In genomic region chr1:162220009-162220539, GRCh38 we compare ENCODE assay signal across 18 cellular contexts.
DNase-seq lines count a peak whose midpoint lies in the region; ATAC-seq and TF ChIP-seq lines count a peak whose summit lies in the region.
"Had no signal": no experiment of that assay in that cellular context is flagged by ENCODE, and none has a peak within 500 bp of the region (broad histone marks: within the 10 kb centered on the region; RNA-seq: fewer than 3 reads in every experiment).

No MANE protein-coding gene starts in this region.

- H3K27me3 Mint-ChIP-seq in brain (peaks cover 6% of the 10 kb centered on the region), nephron progenitor cell (ENCODE audit: low read depth, poor library complexity) (peaks cover 7% of the 10 kb centered on the region)

- no peaks in the 10 kb centered on the region for H3K9me3 Mint-ChIP-seq in brain
- H3K9me3 Mint-ChIP-seq in nephron progenitor cell, result no peaks in the 10 kb centered on the region
- H3K9me3 Mint-ChIP-seq: CD8-positive, alpha-beta T cell; H9 had no signal

- H3K27ac Mint-ChIP-seq in brain, result peak overlapping the region in 3 of 5 experiments; percentile 40 to 82 (median 68)
- peak overlapping the region; percentile 49 for H3K27ac Mint-ChIP-seq in nephron progenitor cell
- H3K27ac Mint-ChIP-seq: B cell; CD8-positive, alpha-beta T cell had no signal

- H3K4me3 Mint-ChIP-seq in brain (peak overlapping the region in 1 of 5 experiments; percentile 20), nephron progenitor cell (no peak overlapping the region)
- H3K4me3 Mint-ChIP-seq: B cell; CD8-positive, alpha-beta T cell had no signal

- no peaks in the 10 kb centered on the region for H3K9me3 ChIP-seq in A673 (ENCODE audit: low read depth, low read length, poor library complexity, severe bottlenecking)
- H3K9me3 ChIP-seq in left lung, result no peaks in the 10 kb centered on the region
- H3K9me3 ChIP-seq: A549; BLaER1 treated with 17β-estradiol and CSF1 and Interleukin-3, amounts not matched to agents 10 nM and 100 nM had no signal

- H3K27ac ChIP-seq in A673 (ENCODE audit: low read depth, low read length, poor library complexity, severe bottlenecking) (peak overlapping the region; percentile 78), left lung (no peak overlapping the region)
- H3K27ac ChIP-seq: 22Rv1; A549; BLaER1 treated with 17β-estradiol and CSF1 and Interleukin-3, amounts not matched to agents 10 nM and 100 nM; GM23248 had no signal

- in situ Hi-C loops in GM13977 (cut with MboI; ENCODE audit: low pct_unique_long_range_greater_than_20kb, low sequenced_read_pairs, unreplicated experiment), result no loop called here

- TF ChIP-seq CTCF in A673 (conservative IDR thresholded peaks at IDR 0.05; ENCODE audit: low read depth, low read length) (no peak), brain (conservative IDR thresholded peaks at IDR 0.05) (no peak), nephron progenitor cell (IDR thresholded peaks at IDR 0.05) (no peak), GM13977 (IDR thresholded peaks at IDR 0.05; ENCODE audit: extremely low read depth, insufficient read depth, missing control alignments) (no peak), left lung (IDR thresholded peaks at IDR 0.05) (no peak)

- no peak overlapping the region for H3K4me3 ChIP-seq in A673 (ENCODE audit: low read depth, low read length, poor library complexity, severe bottlenecking)
- no peak overlapping the region for H3K4me3 ChIP-seq in left lung
- H3K4me3 ChIP-seq: A549; BLaER1 treated with 17β-estradiol and CSF1 and Interleukin-3, amounts not matched to agents 10 nM and 100 nM; GM23248 had no signal

- ATAC-seq in GM19351 (IDR thresholded peaks at IDR 0.05; ENCODE audit: unreplicated experiment) (no peak), left lung (no peak)
- ATAC-seq: A549; CD8-positive, alpha-beta T cell had no signal

- intact Hi-C loops in A673 (cut with micrococcal nuclease; ENCODE audit: unreplicated experiment), result no loop called here
- intact Hi-C loops in left lung (cut with DNase I), result no loop called here

- peaks cover 74% of the 10 kb centered on the region for H3K4me1 Mint-ChIP-seq in brain
- peaks cover 91% of the 10 kb centered on the region for H3K4me1 Mint-ChIP-seq in nephron progenitor cell
- H3K4me1 Mint-ChIP-seq: B cell had no signal

- peaks cover 88% of the 10 kb centered on the region for H3K4me1 ChIP-seq in A673 (ENCODE audit: insufficient read depth, low read length, poor library complexity, severe bottlenecking)
- peaks cover 6 to 13% of the 10 kb centered on the region in 2 donors for H3K4me1 ChIP-seq in left lung
- H3K4me1 ChIP-seq: A549 had no signal

- POLR2A ChIA-PET in A673 (lab: Charles Lee; ENCODE audit: low non-redundant PET), result no interaction called here

- H3K36me3 ChIP-seq in A673 (ENCODE audit: insufficient read depth, low read length, poor library complexity, severe bottlenecking) (no peaks in the 10 kb centered on the region), left lung (no peaks in the 10 kb centered on the region)
- H3K36me3 ChIP-seq: BLaER1 treated with 17β-estradiol and CSF1 and Interleukin-3, amounts not matched to agents 10 nM and 100 nM had no signal

- DNase-seq in A673 (ENCODE audit: low spot score) (no peak), NCI-H69 (lab: John Stamatoyannopoulos, UW) (peak; percentile 56), nephron progenitor cell (no peak), hepatic stellate cell (ENCODE audit: low spot score) (no peak), GM13977 (ENCODE audit: low spot score) (no peak), left lung (no peak)
- DNase-seq: Calu3; CD8-positive, alpha-beta T cell; DMS79 treated with DMSO at 0.1 percent for 48 hours; GF-D8; GM23248; H9 had no signal

- CTCF ChIA-PET in A673 (lab: Charles Lee), result no interaction called here

- no peaks in the 10 kb centered on the region for H3K27me3 ChIP-seq in A673 (replicated peaks; ENCODE audit: insufficient read depth, low read depth, low read length, poor library complexity)
- H3K27me3 ChIP-seq in left lung, result no peaks in the 10 kb centered on the region
- H3K27me3 ChIP-seq: BLaER1 treated with 17β-estradiol and CSF1 and Interleukin-3, amounts not matched to agents 10 nM and 100 nM had no signal

- BruUV-seq in A673 (replicated peaks; lab: Mats Ljungman, UMichigan), result no TSS peak

- H3K36me3 Mint-ChIP-seq in brain (no peaks in the 10 kb centered on the region), nephron progenitor cell (ENCODE audit: low read depth) (no peaks in the 10 kb centered on the region)
- H3K36me3 Mint-ChIP-seq: CD8-positive, alpha-beta T cell had no signal
